ENCODE assay signal across 16 cellular contexts in the genomic region with DNA sequence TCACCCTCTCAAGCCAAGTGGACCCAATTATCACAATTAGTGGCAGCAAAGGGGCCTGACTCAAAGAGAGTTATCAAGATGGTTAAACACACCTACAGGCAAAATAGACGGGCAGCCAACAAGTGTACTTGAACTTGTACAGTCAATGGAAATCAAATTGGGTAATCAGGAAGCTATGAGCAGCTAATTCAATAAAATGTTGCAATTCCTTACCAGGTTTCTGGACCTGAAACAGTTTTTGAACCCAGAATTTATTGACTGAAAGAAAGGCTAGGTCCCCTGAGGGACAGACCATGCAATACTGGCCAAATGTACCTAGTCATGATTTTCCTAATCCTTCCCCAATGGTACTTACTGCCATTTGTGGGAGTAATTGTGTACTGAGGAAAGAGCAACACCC.
DNase-seq lines count a peak whose midpoint lies in the region; ATAC-seq and TF ChIP-seq lines count a peak whose summit lies in the region.
"Had no signal": no experiment of that assay in that cellular context is flagged by ENCODE, and none has a peak within 500 bp of the region (broad histone marks: within the 10 kb centered on the region; RNA-seq: fewer than 3 reads in every experiment).

No MANE protein-coding gene starts in this region.

- no peaks in the 10 kb centered on the region for H3K4me1 ChIP-seq in mammary epithelial cell (ENCODE audit: insufficient read depth, low read length)
- H3K4me1 ChIP-seq in left lung: no peaks in the 10 kb centered on the region
- H3K4me1 ChIP-seq: A549 had no signal

- H3K9me3 Mint-ChIP-seq in MCF 10A (ENCODE audit: unreplicated experiment): no peaks in the 10 kb centered on the region
- no peaks in the 10 kb centered on the region for H3K9me3 Mint-ChIP-seq in immature natural killer cell
- H3K9me3 Mint-ChIP-seq: CD4-positive, alpha-beta memory T cell; GM23338 had no signal

- H3K27ac Mint-ChIP-seq in MCF 10A (ENCODE audit: low read depth, unreplicated experiment) (no peak overlapping the region), immature natural killer cell (no peak overlapping the region)
- H3K27ac Mint-ChIP-seq: CD4-positive, alpha-beta memory T cell; GM23338 had no signal

- H2AFZ ChIP-seq in mammary epithelial cell (ENCODE audit: low read depth, low read length): no peak overlapping the region
- H2AFZ ChIP-seq: GM23338 had no signal

- H3K4me3 ChIP-seq in mammary epithelial cell (replicated peaks in 1 of 3; ENCODE audit: insufficient read depth in 1 of 3, low read depth in 2 of 3, low read length in 3 of 3) (no peak overlapping the region), left lung (no peak overlapping the region)
- H3K4me3 ChIP-seq: A549, GM12878, GM23338 had no signal

- H3K36me3 Mint-ChIP-seq in MCF 10A (ENCODE audit: insufficient read depth, unreplicated experiment) (no peaks in the 10 kb centered on the region), immature natural killer cell (no peaks in the 10 kb centered on the region)
- H3K36me3 Mint-ChIP-seq: CD4-positive, alpha-beta memory T cell had no signal

- H4K20me1 ChIP-seq in mammary epithelial cell (ENCODE audit: insufficient read depth, low read length): no peaks in the 10 kb centered on the region

- H3K27me3 Mint-ChIP-seq in MCF 10A (ENCODE audit: insufficient read depth, unreplicated experiment): no peaks in the 10 kb centered on the region
- H3K27me3 Mint-ChIP-seq in immature natural killer cell (ENCODE audit: low read depth in 3 of 3): peaks cover 0 to 6% (median 0%) of the 10 kb centered on the region in 3 donors

- no peaks in the 10 kb centered on the region for H3K27me3 ChIP-seq in mammary epithelial cell (ENCODE audit: insufficient read depth, low read length)
- H3K27me3 ChIP-seq in left lung: no peaks in the 10 kb centered on the region
- H3K27me3 ChIP-seq: BE2C had no signal

- CTCF ChIA-PET in MCF 10A (lab: Yijun Ruan, JAX): interaction anchor here (0.7 to 1.1 kb wide), 2 partner anchors 28 to 51 kb away, joined by 3 to 4 read pairs; no protein-coding TSS in a partner anchor
- CTCF ChIA-PET in mammary epithelial cell (lab: Charles Lee; ENCODE audit: low non-redundant PET): no interaction called here

- H3K36me3 ChIP-seq in mammary epithelial cell (ENCODE audit: insufficient read depth, low read length) (no peaks in the 10 kb centered on the region), left lung (no peaks in the 10 kb centered on the region)
- H3K36me3 ChIP-seq: BE2C had no signal

- no peak overlapping the region for H3K4me2 ChIP-seq in mammary epithelial cell (ENCODE audit: insufficient read depth, low read depth, low read length)
- H3K4me2 ChIP-seq: A549, GM23338 had no signal

- BruUV-seq in MCF 10A (replicated peaks; lab: Mats Ljungman, UMichigan): no TSS peak
- BruUV-seq in mammary epithelial cell (replicated peaks; lab: Mats Ljungman, UMichigan): no TSS peak

- no peak overlapping the region for H3K27ac ChIP-seq in mammary epithelial cell (ENCODE audit: insufficient read depth, low read depth, low read length)
- no peak overlapping the region for H3K27ac ChIP-seq in left lung
- H3K27ac ChIP-seq: A549, C4-2B, HL-60 had no signal

- dilution Hi-C loops in mammary epithelial cell (cut with HindIII; ENCODE audit: low sequenced_read_pairs): no loop called here

- intact Hi-C loops in MCF 10A (cut with micrococcal nuclease) (no loop called here), mammary epithelial cell (cut with micrococcal nuclease) (no loop called here), left lung (cut with DNase I) (no loop called here)

- H3K4me1 Mint-ChIP-seq in MCF 10A (ENCODE audit: insufficient read depth, unreplicated experiment) (peaks cover 9% of the 10 kb centered on the region), immature natural killer cell (no peaks in the 10 kb centered on the region)
- H3K4me1 Mint-ChIP-seq: CD4-positive, alpha-beta memory T cell; GM23338 had no signal

- POLR2A ChIA-PET in MCF 10A (lab: Yijun Ruan, JAX): interaction anchor here (0.7 kb wide), 1 partner anchor 9 kb away, joined by 3 read pairs; no protein-coding TSS in a partner anchor

- H3K4me3 Mint-ChIP-seq in MCF 10A (ENCODE audit: unreplicated experiment): no peak overlapping the region
- no peak overlapping the region for H3K4me3 Mint-ChIP-seq in immature natural killer cell
- H3K4me3 Mint-ChIP-seq: CD4-positive, alpha-beta memory T cell; GM23338 had no signal

- ATAC-seq in left lung (peak; percentile 83), GM21786 (IDR thresholded peaks at IDR 0.05; ENCODE audit: unreplicated experiment) (no peak)
- ATAC-seq: A549, GM12878, GM23338 had no signal

- in situ Hi-C loops in mammary epithelial cell (cut with MboI; ENCODE audit: low sequenced_read_pairs in 2 of 2): no loop called here

- H3K9me3 ChIP-seq in mammary epithelial cell (replicated peaks; ENCODE audit: insufficient read depth, low read length) (no peaks in the 10 kb centered on the region), left lung (no peaks in the 10 kb centered on the region)
- H3K9me3 ChIP-seq: A549, BE2C had no signal

- TF ChIP-seq CTCF in MCF 10A (IDR thresholded peaks at IDR 0.05; ENCODE audit: unreplicated experiment) (no peak), mammary epithelial cell (conservative IDR thresholded peaks at IDR 0.05 in 1 of 2, IDR thresholded peaks at IDR 0.05 in 1 of 2; ENCODE audit: extremely low read depth in 1 of 2, insufficient read depth in 1 of 2, low read depth in 1 of 2, low read length in 2 of 2) (no peak), left lung (IDR thresholded peaks at IDR 0.05) (no peak)

- WGBS in mammary epithelial cell (ENCODE audit: low coverage, missing lambda C conversion rate): 80% methylated on average over 1 of the region's 1 CpG

- peak; percentile 20 for DNase-seq in MCF 10A (ENCODE audit: unreplicated experiment)
- no peak for DNase-seq in mammary epithelial cell
- no peak for DNase-seq in left lung
- DNase-seq in renal cortical epithelial cell (ENCODE audit: low read depth): peak; percentile 37
- no peak for DNase-seq in midbrain (lab: John Stamatoyannopoulos, UW)
- DNase-seq in immature natural killer cell: no peak
- DNase-seq: BE2C; CD4-positive, alpha-beta memory T cell; DMS79; H7 had no signal

- H3K9ac ChIP-seq in mammary epithelial cell (ENCODE audit: insufficient read depth, low read length): no peak overlapping the region

- H3K79me2 ChIP-seq in mammary epithelial cell (ENCODE audit: insufficient read depth, low read length): no peaks in the 10 kb centered on the region

Comparison
In these comparisons a context has a peak if more than half of its experiments do, and no peak if none do; other contexts are left out.
1. DNase-seq: peak in MCF 10A (single experiment) and renal cortical epithelial cell (single experiment); none in mammary epithelial cell (single experiment), left lung (0 of 2), midbrain (single experiment) and immature natural killer cell (0 of 3).